25 cellular contexts compared by ENCODE assay signal in the genomic region with DNA sequence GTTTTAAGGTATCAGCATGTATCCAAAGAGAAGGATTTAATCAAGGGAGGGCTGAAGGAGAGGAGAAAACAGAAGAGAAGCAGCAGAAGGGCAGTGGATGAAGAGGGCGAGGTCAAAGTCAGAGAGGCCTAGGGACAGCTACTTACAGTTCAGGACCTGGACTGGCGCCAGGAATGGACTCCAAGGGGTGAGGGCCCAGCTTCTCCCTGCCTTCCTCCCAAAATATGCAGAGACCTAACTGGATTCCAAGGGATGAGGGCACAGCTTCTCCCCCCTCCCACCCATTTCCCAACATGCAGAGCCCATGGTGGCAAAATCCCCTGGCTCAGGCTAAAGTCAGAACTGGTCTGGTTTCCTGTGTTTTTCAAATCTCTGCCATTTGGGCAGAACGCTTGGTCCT. TPM values are rescaled to one million over a fixed set of nuclear protein-coding genes. Genes with fewer than 3 reads are reported as not detected.
DNase-seq lines count a peak whose midpoint lies in the region; TF ChIP-seq lines count a peak whose summit lies in the region.
"Had no signal": no experiment of that assay in that cellular context is flagged by ENCODE, and none has a peak within 500 bp of the region (broad histone marks: within the 10 kb centered on the region; RNA-seq: fewer than 3 reads in every experiment).

No MANE protein-coding gene starts in this region.

- no peaks in the 10 kb centered on the region for H3K27me3 ChIP-seq in sigmoid colon
- H3K27me3 ChIP-seq: BE2C had no signal

- intact Hi-C loops in sigmoid colon (cut with DNase I): no loop called here

- CTCF ChIA-PET in HEK293 (lab: Yijun Ruan, JAX): no interaction called here

- no peak for TF ChIP-seq EP300 in sigmoid colon (IDR thresholded peaks at IDR 0.05)

- no peaks in the 10 kb centered on the region for H3K9me3 ChIP-seq in HEK293 (ENCODE audit: control insufficient read depth, insufficient read depth, low read depth, low read length)
- H3K9me3 ChIP-seq in sigmoid colon: no peaks in the 10 kb centered on the region
- H3K9me3 ChIP-seq: BE2C had no signal

- peak; percentile 25 for DNase-seq in islet precursor cell
- peak; percentile 72 for DNase-seq in sigmoid colon
- no peak for DNase-seq in DMS 273 treated with DMSO at 0.1 percent for 48 hours (lab: John Stamatoyannopoulos, UW)
- no peak for DNase-seq in midbrain (lab: John Stamatoyannopoulos, UW)
- no peak for DNase-seq in AG08396 (ENCODE audit: low spot score)
- DNase-seq: activated CD4-positive, alpha-beta T cell treated with anti-CD3 and anti-CD28 coated beads, Interleukin-2, amount 10 ng/mL, durations not matched to agents 24 days and 14 days; activated CD8-positive, alpha-beta memory T cell treated with anti-CD3 and anti-CD28 coated beads for 24 hours; activated effector memory CD4-positive, alpha-beta T cell treated with Interleukin-2 at 50 U/mL for 16 hours; activated naive CD8-positive, alpha-beta T cell treated with anti-CD3 and anti-CD28 coated beads for 36 hours; activated T-cell treated with anti-CD3 and anti-CD28 coated beads for 4 hours; BE2C; CD8-positive, alpha-beta T cell; cortex of kidney; effector memory CD8-positive, alpha-beta T cell; GOT3; immature natural killer cell; mesendoderm; NCI-H1417; NCI-H2081; NCI-H2227 treated with DMSO at 0.1 percent for 48 hours; NCI-H526 treated with DMSO at 0.1 percent for 48 hours; SHP77 treated with DMSO at 0.1 percent for 48 hours had no signal

- no peaks in the 10 kb centered on the region for H3K36me3 ChIP-seq in HEK293 (ENCODE audit: control insufficient read depth in 2 of 2, insufficient read depth in 1 of 2, low read length in 2 of 2)
- no peaks in the 10 kb centered on the region for H3K36me3 ChIP-seq in sigmoid colon
- H3K36me3 ChIP-seq: BE2C had no signal

- H3K4me1 ChIP-seq in HEK293 (ENCODE audit: control insufficient read depth, insufficient read depth, low read length) (peaks cover 9% of the 10 kb centered on the region), sigmoid colon (peaks cover 0 to 13% (median 9%) of the 10 kb centered on the region in 4 donors)
- H3K4me1 ChIP-seq: BE2C had no signal

- TF ChIP-seq POLR2A in sigmoid colon (IDR thresholded peaks at IDR 0.05): no peak

- 83 to 88% methylated on average over 3 of the region's 3 CpGs for WGBS in sigmoid colon, 2 donors

- H3K27ac ChIP-seq in HEK293 (ENCODE audit: extremely low read depth, low read depth, low read length) (no peak overlapping the region), angular gyrus (ENCODE audit: low read depth, low read length) (peak overlapping the region; percentile 29), sigmoid colon (peak overlapping the region in 1 of 4 donors; percentile 8)

- H3K4me3 ChIP-seq in HEK293 (ENCODE audit: low read depth, low read length) (no peak overlapping the region), sigmoid colon (no peak overlapping the region)
- H3K4me3 ChIP-seq: GM12878 had no signal

- POLR2A ChIA-PET in HEK293 (lab: Yijun Ruan, JAX): no interaction called here

- TF ChIP-seq CTCF in HEK293 (tag by site-specific recombination; IDR thresholded peaks at IDR 0.05): no peak
- TF ChIP-seq CTCF in sigmoid colon (IDR thresholded peaks at IDR 0.05): no peak

TF ChIP-seq in HEK293, 187 proteins besides CTCF, POLR2A, EP300 and RAD21:
- no peak for TF ChIP-seq KLF9 (tag by site-specific recombination; IDR thresholded peaks at IDR 0.05; ENCODE audit: low read depth)
- TF ChIP-seq ZBTB20 (tag by site-specific recombination; IDR thresholded peaks at IDR 0.05): 0 out of 2 replicates have a peak, but pooled peaks have one; percentile 19

RNA-seq across cellular contexts. Expression of gene TCF7L2, which starts 3.4 kb away (rescaled TPM):
- 10 to 100 TPM; 15.3 to 40.4 (median 23.3) TPM for total RNA-seq in sigmoid colon
- polyA plus RNA-seq in sigmoid colon: 10 to 100 TPM; 30.0 to 32.0 (median 31.7) TPM

Comparison
In these comparisons a context has a peak if more than half of its experiments do, and no peak if none do; other contexts are left out.
1. DNase-seq: peak in islet precursor cell (single experiment) and sigmoid colon (single experiment); none in DMS 273 treated with DMSO at 0.1 percent for 48 hours (single experiment), midbrain (single experiment) and AG08396 (single experiment).